Comparison of ENCODE assay signal across 9 cellular contexts in genomic region chr19:42241279-42241678, GRCh38. TPM values are rescaled to one million over a fixed set of nuclear protein-coding genes. Genes with fewer than 3 reads are reported as not detected.
DNase-seq lines count a peak whose midpoint lies in the region; ATAC-seq and TF ChIP-seq lines count a peak whose summit lies in the region.
"Had no signal": no experiment of that assay in that cellular context is flagged by ENCODE, and none has a peak within 500 bp of the region (broad histone marks: within the 10 kb centered on the region; RNA-seq: fewer than 3 reads in every experiment).

No MANE protein-coding gene starts in this region.

- H3K4me3 ChIP-seq in GM12875 (ENCODE audit: low read depth, low read length) (peak overlapping the region; percentile 78), gastrocnemius medialis (peak overlapping the region; percentile 64 to 82 (median 76)), testis (peak overlapping the region in 1 of 2 donors; percentile 76)

- no peak for TF ChIP-seq CTCF in GM12875 (IDR thresholded peaks at IDR 0.05; ENCODE audit: borderline replicate concordance, insufficient read depth, low read depth, low read length)
- TF ChIP-seq CTCF in VCaP (conservative IDR thresholded peaks at IDR 0.05) = no peak
- TF ChIP-seq CTCF in foreskin keratinocyte (conservative IDR thresholded peaks at IDR 0.05) = no peak
- no peak for TF ChIP-seq CTCF in gastrocnemius medialis (IDR thresholded peaks at IDR 0.05 in 4 of 5, conservative IDR thresholded peaks at IDR 0.05 in 1 of 5)
- no peak for TF ChIP-seq CTCF in testis (IDR thresholded peaks at IDR 0.05)
- TF ChIP-seq CTCF in GM13976 (IDR thresholded peaks at IDR 0.05; ENCODE audit: borderline replicate concordance, control extremely low read depth, extremely low read depth, insufficient read depth, missing control alignments) = no peak

- H3K36me3 ChIP-seq in gastrocnemius medialis (peaks cover 0 to 24% of the 10 kb centered on the region in 2 donors), testis (ENCODE audit: low read depth, missing control alignments) (no peaks in the 10 kb centered on the region)

- H3K27me3 ChIP-seq in foreskin keratinocyte = no peaks in the 10 kb centered on the region
- no peaks in the 10 kb centered on the region for H3K27me3 ChIP-seq in gastrocnemius medialis
- no peaks in the 10 kb centered on the region for H3K27me3 ChIP-seq in testis

- DNase-seq in foreskin keratinocyte = no peak
- DNase-seq in gastrocnemius medialis = no peak
- no peak for DNase-seq in testis
- no peak for DNase-seq in mesenteric fat pad (ENCODE audit: low spot score)
- no peak for DNase-seq in DMS 273 (lab: John Stamatoyannopoulos, UW; ENCODE audit: unreplicated experiment)
- DNase-seq in GM13976 (ENCODE audit: low spot score) = no peak
- DNase-seq: NCI-H524 treated with DMSO at 0.1 percent for 48 hours had no signal

- TF ChIP-seq POLR2A in gastrocnemius medialis (IDR thresholded peaks at IDR 0.05) (no peak), testis (IDR thresholded peaks at IDR 0.05) (no peak)

- peaks cover 4% of the 10 kb centered on the region for H3K4me1 ChIP-seq in foreskin keratinocyte
- peaks cover 36% of the 10 kb centered on the region in 2 donors for H3K4me1 ChIP-seq in gastrocnemius medialis
- H3K4me1 ChIP-seq in testis = peaks cover 32% of the 10 kb centered on the region

- H3K27ac ChIP-seq in VCaP (peak overlapping the region; percentile 95), foreskin keratinocyte (peak overlapping the region; percentile 59), gastrocnemius medialis (peak overlapping the region in 3 of 4 donors; percentile 86 to 95 (median 87)), testis (no peak overlapping the region)

- H3K9me3 ChIP-seq in gastrocnemius medialis (no peaks in the 10 kb centered on the region), testis (no peaks in the 10 kb centered on the region)

- in situ Hi-C loops in gastrocnemius medialis (cut with MboI; ENCODE audit: low sequenced_read_pairs in 4 of 4) (loop anchor here in 2 of 4 donors (5.0 to 10.0 kb wide), 2 partner anchors 46 to 84 kb away; partner anchors contain the start of gene MEGF8 (in 1 of the 2)), GM13976 (cut with MboI; ENCODE audit: low sequenced_read_pairs, unreplicated experiment) (no loop called here)

- no peak for ATAC-seq in foreskin keratinocyte
- no peak for ATAC-seq in gastrocnemius medialis

- intact Hi-C loops in gastrocnemius medialis (cut with DNase I; ENCODE audit: low total_unique reads) (loop anchor here (10.0 kb wide), 2 partner anchors 154 to 286 kb away; partner anchors contain the start of genes CNFN and RABAC1), testis (cut with DNase I; ENCODE audit: low total_unique reads) (no loop called here)

- 83 to 86% methylated on average over 3 of the region's 3 CpGs for WGBS in testis, 2 donors

RNA-seq across cellular contexts. Expression of gene GSK3A, which starts 1.1 kb away (rescaled TPM):
- total RNA-seq in foreskin keratinocyte = 37.2 and 42.6 TPM in 2 replicates
- polyA plus RNA-seq in foreskin keratinocyte = 66.2 and 69.5 TPM in 2 replicates
- total RNA-seq in gastrocnemius medialis = 10 to 100 TPM; 24.2 to 48.0 (median 40.1) TPM
- total RNA-seq in testis = 10 to 100 TPM; 54.3 to 64.3 TPM
- 98.1 TPM for polyA plus RNA-seq in testis (ENCODE audit: insufficient read depth, low read depth, low replicate concordance)
- 36.0 TPM for total RNA-seq in mesenteric fat pad

RNA-seq across cellular contexts. Expression of gene ERF, which starts 13.6 kb away (rescaled TPM):
- total RNA-seq in foreskin keratinocyte (83.9 and 91.9 TPM in 2 replicates), gastrocnemius medialis (10 to 100 TPM; 14.0 to 26.7 (median 14.8) TPM), testis (100 to 1,000 TPM in 1 of 2 donors, 10 to 100 TPM in 1; 85.4 to 120 TPM), mesenteric fat pad (55.5 TPM)
- polyA plus RNA-seq in foreskin keratinocyte (87.6 and 96.7 TPM in 2 replicates), testis (ENCODE audit: insufficient read depth, low read depth, low replicate concordance) (59.6 TPM)

RNA-seq across cellular contexts. Expression of gene ZNF526, which starts 21.2 kb away (rescaled TPM):
- total RNA-seq in foreskin keratinocyte (13.5 and 15.1 TPM in 2 replicates), gastrocnemius medialis (1 to 10 TPM; 3.3 to 5.8 (median 4.9) TPM), testis (10 to 100 TPM; 10.1 to 12.2 TPM), mesenteric fat pad (8.1 TPM)
- polyA plus RNA-seq in foreskin keratinocyte (7.2 and 7.5 TPM in 2 replicates), testis (ENCODE audit: insufficient read depth, low read depth, low replicate concordance) (10.1 TPM)

RNA-seq across cellular contexts. Expression of gene DEDD2, which starts 23.8 kb away (rescaled TPM):
- 33.2 and 35.1 TPM in 2 replicates for total RNA-seq in foreskin keratinocyte
- polyA plus RNA-seq in foreskin keratinocyte = 35.4 and 40.6 TPM in 2 replicates
- 10 to 100 TPM; 22.5 to 33.6 (median 29.2) TPM for total RNA-seq in gastrocnemius medialis
- total RNA-seq in testis = 10 to 100 TPM; 54.4 to 80.0 TPM
- polyA plus RNA-seq in testis (ENCODE audit: insufficient read depth, low read depth, low replicate concordance) = 40.7 TPM
- total RNA-seq in mesenteric fat pad = 12.4 TPM

RNA-seq across cellular contexts. Expression of gene CIC, which starts 27.8 kb away (rescaled TPM):
- total RNA-seq in foreskin keratinocyte = 37.4 and 40.7 TPM in 2 replicates
- polyA plus RNA-seq in foreskin keratinocyte = 32.2 and 36.1 TPM in 2 replicates
- 10 to 100 TPM; 15.2 to 52.2 (median 41.5) TPM for total RNA-seq in gastrocnemius medialis
- total RNA-seq in testis = 100 to 1,000 TPM; 163 to 181 TPM
- polyA plus RNA-seq in testis (ENCODE audit: insufficient read depth, low read depth, low replicate concordance) = 95.6 TPM
- total RNA-seq in mesenteric fat pad = 57.9 TPM

Comparison
In these comparisons a context has a peak if more than half of its experiments do, and no peak if none do; other contexts are left out.
1. H3K27ac ChIP-seq: peak in VCaP (single experiment), foreskin keratinocyte (single experiment) and gastrocnemius medialis (3 of 4); none in testis (0 of 2).